In genomic region chr10:97138174-97138573, GRCh38 we compare ENCODE assay signal across 1 cellular context.
A peak's percentile ranks its signal among the peaks of the same experiment; 100 is the strongest.
TF ChIP-seq lines count a peak whose summit lies in the region.

No MANE protein-coding gene starts in this region.

TF ChIP-seq in H1, 55 proteins besides CTCF, POLR2A, EP300 and RAD21:
- TF ChIP-seq NANOG (IDR thresholded peaks at IDR 0.05; ENCODE audit: insufficient read depth, low read depth, low read length, poor library complexity, severe bottlenecking) (no peak), RFX5 (IDR thresholded peaks at IDR 0.05; ENCODE audit: borderline replicate concordance, low read depth, low read length) (no peak), CHD1 (IDR thresholded peaks at IDR 0.05; ENCODE audit: low read depth, low read length) (no peak), KDM1A (IDR thresholded peaks at IDR 0.05; ENCODE audit: borderline replicate concordance, low read length) (no peak), ATF3 (IDR thresholded peaks at IDR 0.05; ENCODE audit: insufficient read depth, low read depth, low read length) (0 out of 2 replicates have a peak, but pooled peaks have one; percentile 7), YY1 (IDR thresholded peaks at IDR 0.05; ENCODE audit: low read depth, low read length) (no peak), SP2 (IDR thresholded peaks at IDR 0.05; ENCODE audit: low read length) (no peak), TBP (IDR thresholded peaks at IDR 0.05; ENCODE audit: low read depth, low read length) (no peak)
